In genomic region chr10:32956365-32957197, GRCh38 we compare ENCODE assay signal across 8 cellular contexts. TPM values are rescaled to one million over a fixed set of nuclear protein-coding genes. Genes with fewer than 3 reads are reported as not detected.
DNase-seq lines count a peak whose midpoint lies in the region; ATAC-seq, FAIRE-seq and TF ChIP-seq lines count a peak whose summit lies in the region.

No MANE protein-coding gene starts in this region.

- H3K27me3 Mint-ChIP-seq in HFFc6 (ENCODE audit: insufficient read depth) = no peaks in the 10 kb centered on the region; the same call in 1 of the 2 replicates

- intact Hi-C loops in right cardiac atrium (cut with DNase I) = no loop called here

- no peak for DNase-seq in HFFc6
- no peak for DNase-seq in right cardiac atrium
- peak; percentile 25 for DNase-seq in small intestine
- DNase-seq in urothelium cell line (ENCODE audit: low spot score) = no peak
- DNase-seq in activated naive CD4-positive, alpha-beta T cell treated with anti-CD3 and anti-CD28 coated beads, Interleukin-2, amount 50 U/mL, for 16 hours = no peak

- H3K4me1 Mint-ChIP-seq in HFFc6 (ENCODE audit: low read depth) = peaks cover 78% of the 10 kb centered on the region

- H3K4me1 ChIP-seq in right cardiac atrium (ENCODE audit: control insufficient read depth, insufficient read depth, low read length) (no peaks in the 10 kb centered on the region), small intestine (ENCODE audit: control insufficient read depth in 2 of 2, insufficient read depth in 1 of 2, low read depth in 1 of 2, low read length in 1 of 2) (peaks cover 4 to 18% of the 10 kb centered on the region in 2 donors)

- ATAC-seq in right cardiac atrium (no peak), GM21825 (IDR thresholded peaks at IDR 0.05; ENCODE audit: unreplicated experiment) (no peak), GM18858 (IDR thresholded peaks at IDR 0.05; ENCODE audit: unreplicated experiment) (no peak)

- 15% methylated on average over 13 of the region's 13 CpGs for WGBS in right cardiac atrium
- WGBS in small intestine, 3 donors = 13 to 29% (median 18%) methylated on average over 13 of the region's 13 CpGs

- H3K27ac ChIP-seq in right cardiac atrium (ENCODE audit: low read length) (no peak overlapping the region), small intestine (ENCODE audit: low read depth in 1 of 2, low read length in 1 of 2) (peak overlapping the region; percentile 63 to 95)

- H3K9me3 Mint-ChIP-seq in HFFc6 = no peaks in the 10 kb centered on the region

- no peak for FAIRE-seq in small intestine (lab: Jason Lieb, UNC)
- no peak for FAIRE-seq in urothelium cell line (lab: Jason Lieb, UNC)

- H3K4me3 ChIP-seq in WI38 (ENCODE audit: low read depth, low read length) (peak overlapping the region; percentile 91), right cardiac atrium (ENCODE audit: low read length) (peak overlapping the region; percentile 88), small intestine (ENCODE audit: low read depth in 1 of 2, low read length in 2 of 2) (peak overlapping the region; percentile 25 to 100)

- H3K9me3 ChIP-seq in right cardiac atrium (ENCODE audit: control insufficient read depth, low read length) (no peaks in the 10 kb centered on the region), small intestine (ENCODE audit: control insufficient read depth, low read depth) (no peaks in the 10 kb centered on the region)

- TF ChIP-seq CTCF in HFFc6 (IDR thresholded peaks at IDR 0.05) (no peak), WI38 (IDR thresholded peaks at IDR 0.05; ENCODE audit: low read depth, low read length) (no peak)

- H3K36me3 ChIP-seq in small intestine (ENCODE audit: control insufficient read depth in 2 of 2, insufficient read depth in 2 of 2, low read length in 2 of 2) = no peaks in the 10 kb centered on the region

- H3K36me3 Mint-ChIP-seq in HFFc6 (ENCODE audit: low read depth) = peaks cover 35% of the 10 kb centered on the region

- peak overlapping the region; percentile 77 for H3K27ac Mint-ChIP-seq in HFFc6

- peak overlapping the region; percentile 90 for H3K4me3 Mint-ChIP-seq in HFFc6

- H3K27me3 ChIP-seq in right cardiac atrium (ENCODE audit: control insufficient read depth, insufficient read depth) (no peaks in the 10 kb centered on the region), small intestine (ENCODE audit: control insufficient read depth in 2 of 2, insufficient read depth in 2 of 2, low read length in 2 of 2) (no peaks in the 10 kb centered on the region)

RNA-seq across cellular contexts. Expression of gene ITGB1, which starts 1.4 kb away (rescaled TPM):
- 1,000 to 10,000 TPM; 1,442 to 1,960 (median 1,623) TPM for total RNA-seq in HFFc6 (2021; fragmentation: NEBNext Ultra II Directional; extraction: Animal tissue kit (Norgen Biotek cat#: 25700))
- 100 to 1,000 TPM; 453 to 583 (median 494) TPM for total RNA-seq in right cardiac atrium
- polyA plus RNA-seq in right cardiac atrium (259 TPM), small intestine (100 to 1,000 TPM in 1 of 3 donors, 10 to 100 TPM in 2; 42.3 to 172 (median 51.3) TPM)
